8 cellular contexts compared by ENCODE assay signal in the genomic region with DNA sequence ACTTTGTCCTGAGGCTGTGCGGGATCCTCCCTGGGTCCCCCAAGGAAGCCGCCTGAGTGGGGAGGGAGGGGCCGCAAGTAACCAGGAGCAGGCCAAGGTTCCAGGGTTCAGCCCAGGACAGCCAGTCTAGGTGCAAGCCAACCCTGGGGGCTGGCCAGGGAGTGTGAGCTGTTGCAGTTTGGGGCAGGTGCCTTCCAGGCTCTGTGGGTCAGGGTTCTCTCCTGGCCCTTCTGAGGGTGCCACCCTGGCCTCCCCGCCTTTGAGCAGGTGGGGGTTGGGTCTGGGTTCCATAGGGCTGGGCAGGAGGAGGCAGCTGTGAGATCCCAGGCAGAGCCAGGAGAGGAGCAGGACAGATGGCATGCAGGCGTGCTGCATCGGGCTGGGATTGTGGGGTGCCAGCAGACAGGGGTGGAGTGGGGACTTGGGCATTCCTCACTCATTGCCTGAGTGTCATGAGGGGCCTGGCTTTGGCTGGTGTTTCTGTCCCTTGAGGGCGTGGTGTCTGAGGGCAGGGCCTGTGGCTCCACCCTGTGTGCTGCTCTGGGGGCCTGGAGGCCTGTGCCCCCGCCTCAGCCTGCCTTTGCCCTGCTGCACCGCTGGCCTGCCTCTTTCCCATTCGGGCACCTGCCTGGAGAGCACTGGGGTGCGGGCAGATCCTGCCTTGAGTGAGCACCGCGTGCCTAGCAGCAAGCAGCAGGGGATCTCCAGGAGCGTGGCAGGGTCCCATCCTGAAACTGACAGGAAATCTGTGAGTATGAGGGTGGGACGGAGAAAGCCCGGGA. TPM values are rescaled to one million over a fixed set of nuclear protein-coding genes. Genes with fewer than 3 reads are reported as not detected.
DNase-seq lines count a peak whose midpoint lies in the region; ATAC-seq and TF ChIP-seq lines count a peak whose summit lies in the region.

No MANE protein-coding gene starts in this region.

- H3K27me3 ChIP-seq in foreskin keratinocyte (no peaks in the 10 kb centered on the region), stomach (no peaks in the 10 kb centered on the region), H7 (ENCODE audit: control insufficient read depth, insufficient read depth, low read length) (no peaks in the 10 kb centered on the region)

- no peak for TF ChIP-seq CTCF in foreskin keratinocyte (conservative IDR thresholded peaks at IDR 0.05)
- TF ChIP-seq CTCF in stomach (IDR thresholded peaks at IDR 0.05) = no peak

- peak; percentile 31 for DNase-seq in stimulated activated naive CD4-positive, alpha-beta T cell treated with Interleukin-2 at 50 U/mL for 16 hours (lab: John Stamatoyannopoulos, UW)
- no peak for DNase-seq in stimulated activated naive CD4-positive, alpha-beta T cell (lab: John Stamatoyannopoulos, UW)
- DNase-seq in NCI-H2171 (lab: John Stamatoyannopoulos, UW) (peak; percentile 68), foreskin keratinocyte (no peak), stomach (no peak), nucleus accumbens (lab: John Stamatoyannopoulos, UW) (no peak), H7 (no peak)

- peaks cover 0 to 23% (median 14%) of the 10 kb centered on the region in 4 donors for H3K36me3 ChIP-seq in stomach
- H3K36me3 ChIP-seq in H7 (replicated peaks; ENCODE audit: control insufficient read depth, insufficient read depth, low read length) = no peaks in the 10 kb centered on the region; the same call in 1 of the 2 replicates

- no peak for TF ChIP-seq POLR2A in stomach (IDR thresholded peaks at IDR 0.05)

- no peak for TF ChIP-seq EP300 in stomach (IDR thresholded peaks at IDR 0.05)

- ATAC-seq in foreskin keratinocyte (peak; percentile 5), HG02884 (IDR thresholded peaks at IDR 0.05; ENCODE audit: unreplicated experiment) (no peak)

- no peak overlapping the region for H3K27ac ChIP-seq in foreskin keratinocyte
- H3K27ac ChIP-seq in stomach = peak overlapping the region; percentile 33 to 73 (median 72)

- H3K4me1 ChIP-seq in foreskin keratinocyte (peaks cover 9% of the 10 kb centered on the region), stomach (peaks cover 58 to 100% (median 92%) of the 10 kb centered on the region in 4 donors)

- no peaks in the 10 kb centered on the region for H3K9me3 ChIP-seq in stomach

- H3K4me3 ChIP-seq in stomach (peak overlapping the region in 2 of 4 donors; percentile 7 to 32), H7 (ENCODE audit: insufficient read depth, low read depth, low read length) (no peak overlapping the region)

- intact Hi-C loops in stomach (cut with DNase I; ENCODE audit: low total_unique reads) = no loop called here

- WGBS in stomach, 5 donors = 30 to 51% (median 46%) methylated on average over 9 to 16 of the region's 16 CpGs

RNA-seq across cellular contexts. Expression of a gene that starts 18.4 kb away (rescaled TPM):
- total RNA-seq in foreskin keratinocyte (57.9 and 58.1 TPM in 2 replicates), stomach (10 to 100 TPM in 4 of 5 donors, 1 to 10 TPM in 1; 9.3 to 74.0 (median 38.8) TPM)
- polyA plus RNA-seq in foreskin keratinocyte (54.9 and 55.8 TPM in 2 replicates), stomach (10 to 100 TPM; 23.0 to 30.7 (median 24.3) TPM)
- 29.5 and 36.5 TPM in 2 replicates for total RNA-seq in H7 (2014; rRNA removed; shearing (Covaris generic))

Comparison
In these comparisons a context has a peak if more than half of its experiments do, and no peak if none do; other contexts are left out.
1. DNase-seq: peak in stimulated activated naive CD4-positive, alpha-beta T cell treated with Interleukin-2 at 50 U/mL for 16 hours (single experiment) and NCI-H2171 (single experiment); none in stimulated activated naive CD4-positive, alpha-beta T cell (0 of 6), foreskin keratinocyte (0 of 2), stomach (single experiment), nucleus accumbens (0 of 56) and H7 (single experiment).